ENCODE assay signal across 7 cellular contexts in the genomic region with DNA sequence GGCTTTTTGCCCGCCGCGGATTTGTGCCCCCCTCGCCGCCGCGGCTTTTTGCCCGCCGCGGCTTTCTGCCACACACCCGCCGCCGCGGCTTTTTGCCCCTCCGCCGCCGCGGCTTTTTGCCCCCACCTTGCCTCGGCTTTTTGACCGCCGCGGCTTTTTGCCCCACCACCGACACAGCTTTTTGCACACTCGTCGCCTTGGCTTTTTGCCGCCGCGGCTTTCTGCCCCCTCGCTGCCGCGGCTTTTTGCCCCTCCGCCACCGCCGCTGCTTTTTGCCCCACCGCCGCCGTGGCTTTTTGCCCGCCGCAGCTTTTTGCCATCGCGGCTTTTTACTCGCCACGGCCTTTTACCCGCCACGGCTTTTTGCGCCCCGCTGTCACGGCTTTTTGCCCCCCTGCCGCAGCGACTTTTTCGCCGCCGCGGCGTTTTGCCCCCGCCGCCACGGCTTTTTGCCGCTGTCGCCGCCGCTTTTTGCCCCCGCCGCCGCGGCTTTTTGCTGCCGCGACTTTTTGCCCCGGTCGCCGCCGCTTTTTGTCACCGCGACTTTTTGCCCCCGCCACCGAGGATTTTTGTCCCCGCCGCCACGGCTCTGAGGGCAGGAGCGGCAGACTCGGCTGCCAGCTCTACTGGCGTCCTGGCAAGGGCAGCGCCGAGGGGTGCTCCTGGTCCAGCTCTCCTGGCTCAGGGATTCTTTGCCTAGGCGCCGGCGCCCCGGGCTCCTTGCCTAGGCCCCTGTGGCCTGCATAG.
DNase-seq lines count a peak whose midpoint lies in the region; TF ChIP-seq lines count a peak whose summit lies in the region.
"Not testable (repeated sequence)": the region's sequence is repeated elsewhere in the genome, so short reads cannot be mapped to it uniquely, and the experiment has no call there.

No MANE protein-coding gene starts in this region.

- intact Hi-C loops in PC-9 (cut with micrococcal nuclease; ENCODE audit: unreplicated experiment); cardiac septum (cut with DNase I): not testable (repeated sequence)

- not testable (repeated sequence) for H4K20me1 ChIP-seq in PC-9 (ENCODE audit: insufficient read depth)

- H2AFZ ChIP-seq in PC-9 = peak overlapping the region; percentile 77; the same call in 1 of the 2 replicates

- not testable (repeated sequence) for TF ChIP-seq CTCF in PC-9 (conservative IDR thresholded peaks at IDR 0.05); mesothelial cell of epicardium (IDR thresholded peaks at IDR 0.05; ENCODE audit: unreplicated experiment)

- H3K9me3 ChIP-seq in PC-9 (ENCODE audit: insufficient read depth, low read depth); skeletal muscle satellite cell (replicated peaks; ENCODE audit: low read length): not testable (repeated sequence)

- H3K9me3 Mint-ChIP-seq in mesothelial cell of epicardium = peaks cover 15% of the 10 kb centered on the region

- peak overlapping the region; percentile 50 for H3K9ac ChIP-seq in skeletal muscle satellite cell (ENCODE audit: low read depth, low read length)

- POLR2A ChIA-PET in PC-9 (lab: Charles Lee; ENCODE audit: unreplicated experiment) = not testable (repeated sequence)

- H3K27ac ChIP-seq in PC-9 = not testable (repeated sequence)
- H3K27ac ChIP-seq in caudate nucleus (ENCODE audit: low read depth, low read length) = peak overlapping the region; percentile 44

- H3K79me2 ChIP-seq in PC-9 (ENCODE audit: low read depth) = not testable (repeated sequence)

- H3K36me3 ChIP-seq in H7 (replicated peaks; ENCODE audit: control insufficient read depth, insufficient read depth, low read length); PC-9 (ENCODE audit: low read depth); skeletal muscle satellite cell (ENCODE audit: insufficient read depth, low read length): not testable (repeated sequence)

- peak overlapping the region; percentile 86 for H3K4me3 Mint-ChIP-seq in mesothelial cell of epicardium

- not testable (repeated sequence) for BruUV-seq in PC-9 (replicated peaks; lab: Mats Ljungman, UMichigan)

- H3K4me2 ChIP-seq in PC-9 (peak overlapping the region; percentile 92), skeletal muscle satellite cell (ENCODE audit: low read length) (peak overlapping the region; percentile 86)

- H3K4me3 ChIP-seq in H7 (ENCODE audit: insufficient read depth, low read depth, low read length) (peak overlapping the region; percentile 42), PC-9 (peak overlapping the region; percentile 67), skeletal muscle satellite cell (ENCODE audit: low read length) (peak overlapping the region; percentile 68)

- not testable (repeated sequence) for H3F3A ChIP-seq in PC-9 (ENCODE audit: insufficient read depth, low read depth)

- H3K27ac Mint-ChIP-seq in mesothelial cell of epicardium = peak overlapping the region; percentile 71

- not testable (repeated sequence) for H3K4me1 Mint-ChIP-seq in mesothelial cell of epicardium

- H3K4me1 ChIP-seq in PC-9 (replicated peaks; ENCODE audit: insufficient read depth); skeletal muscle satellite cell (ENCODE audit: control insufficient read depth, insufficient read depth, low read length): not testable (repeated sequence)

- not testable (repeated sequence) for H3K27me3 Mint-ChIP-seq in mesothelial cell of epicardium (ENCODE audit: low read depth)

- H3K27me3 ChIP-seq in H7 (ENCODE audit: control insufficient read depth, insufficient read depth, low read length) = peaks cover 12% of the 10 kb centered on the region
- H3K27me3 ChIP-seq in PC-9 (ENCODE audit: insufficient read depth, low read depth); skeletal muscle satellite cell (ENCODE audit: control insufficient read depth, insufficient read depth, low read length): not testable (repeated sequence)

- not testable (repeated sequence) for DNase-seq in H7; mesothelial cell of epicardium (ENCODE audit: low spot score in 2 of 2, unreplicated experiment in 2 of 2)
- DNase-seq in PC-9 (peak; percentile 18 to 31), caudate nucleus (lab: John Stamatoyannopoulos, UW) (peak in 9 of 61 donors; percentile 4 to 32 (median 16)), cardiac septum (ENCODE audit: low spot score) (peak; percentile 77)
- peak; percentile 34 for DNase-seq in activated CD8-positive, alpha-beta memory T cell treated with anti-CD3 and anti-CD28 coated beads, Interleukin-2, amount 50 U/mL, for 4 hours

- CTCF ChIA-PET in PC-9 (lab: Charles Lee) = not testable (repeated sequence)

- peaks cover 13% of the 10 kb centered on the region for H3K36me3 Mint-ChIP-seq in mesothelial cell of epicardium

- not testable (repeated sequence) for H3K9me2 ChIP-seq in PC-9 (ENCODE audit: insufficient read depth)
